28 cellular contexts compared by ENCODE assay signal in the genomic region with DNA sequence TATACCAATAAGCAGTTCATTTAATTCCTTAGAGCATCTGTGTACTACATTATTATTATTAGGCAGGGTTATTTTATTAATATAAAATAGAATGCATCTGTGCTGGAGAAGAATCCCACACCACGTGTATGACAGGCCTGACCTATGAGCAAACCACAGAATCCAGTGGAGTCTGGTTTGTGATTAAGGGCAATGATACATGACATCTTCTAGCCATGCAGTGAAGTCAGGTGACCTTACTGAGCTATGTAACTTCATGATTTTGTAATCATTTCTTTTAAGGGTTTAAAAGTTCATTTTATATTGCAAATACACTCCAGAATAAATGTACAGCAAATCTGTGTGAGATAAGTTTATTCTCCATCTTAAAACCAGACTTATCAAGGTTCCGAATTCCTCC.
DNase-seq lines count a peak whose midpoint lies in the region; ATAC-seq and TF ChIP-seq lines count a peak whose summit lies in the region.
"Had no signal": no experiment of that assay in that cellular context is flagged by ENCODE, and none has a peak within 500 bp of the region (broad histone marks: within the 10 kb centered on the region; RNA-seq: fewer than 3 reads in every experiment).

No MANE protein-coding gene starts in this region.

- dilution Hi-C loops in IMR-90 (cut with HindIII; ENCODE audit: low sequenced_read_pairs, unreplicated experiment), result no loop called here

- peaks cover 0 to 2% (median 0%) of the 10 kb centered on the region in 11 donors for H3K9me3 Mint-ChIP-seq in naive thymus-derived CD4-positive, alpha-beta T cell
- H3K9me3 Mint-ChIP-seq: activated naive CD8-positive, alpha-beta T cell treated with anti-CD3 and anti-CD28 coated beads, Interleukin-2, amount 50 U/mL, for 24 hours had no signal

- H3K9me2 ChIP-seq in PC-3 (replicated peaks; ENCODE audit: low read length), result no peaks in the 10 kb centered on the region

- no peaks in the 10 kb centered on the region for H3K4me1 Mint-ChIP-seq in naive thymus-derived CD4-positive, alpha-beta T cell
- H3K4me1 Mint-ChIP-seq: activated naive CD8-positive, alpha-beta T cell treated with anti-CD3 and anti-CD28 coated beads, Interleukin-2, amount 50 U/mL, for 24 hours had no signal

- H3K4me3 ChIP-seq in ACC112 (ENCODE audit: low read depth, low read length), result no peak overlapping the region
- no peak overlapping the region for H3K4me3 ChIP-seq in IMR-90 (ENCODE audit: insufficient read depth, low read depth, low read length)
- H3K4me3 ChIP-seq in epithelial cell of esophagus (ENCODE audit: low read length), result no peak overlapping the region
- H3K4me3 ChIP-seq in naive thymus-derived CD4-positive, alpha-beta T cell (ENCODE audit: low read length), result no peak overlapping the region
- H3K4me3 ChIP-seq in PC-3 (ENCODE audit: low read length), result no peak overlapping the region
- H3K4me3 ChIP-seq: BLaER1 treated with 17β-estradiol and CSF1 and Interleukin-3, amounts not matched to agents 10 nM and 100 nM; dorsolateral prefrontal cortex; heart left ventricle; prostate gland; thoracic aorta had no signal

- no peak overlapping the region for H3K4me3 Mint-ChIP-seq in naive thymus-derived CD4-positive, alpha-beta T cell
- H3K4me3 Mint-ChIP-seq: activated naive CD8-positive, alpha-beta T cell treated with anti-CD3 and anti-CD28 coated beads, Interleukin-2, amount 50 U/mL, for 24 hours had no signal

- intact Hi-C loops in IMR-90 (cut with micrococcal nuclease) (no loop called here), PC-3 (cut with micrococcal nuclease) (no loop called here)
- intact Hi-C loops in naive thymus-derived CD4-positive, alpha-beta T cell (cut with micrococcal nuclease), result no loop called here

- TF ChIP-seq RAD21 in IMR-90 (IDR thresholded peaks at IDR 0.05; ENCODE audit: low read length), result no peak

- no peak for TF ChIP-seq POLR2A in IMR-90 (IDR thresholded peaks at IDR 0.05; ENCODE audit: low read depth, low read length)

- H4K8ac ChIP-seq in IMR-90 (ENCODE audit: low read depth in 2 of 2, low read length in 2 of 2), result no peak overlapping the region

- no peak overlapping the region for H2BK120ac ChIP-seq in IMR-90 (ENCODE audit: low read depth, low read length)

- no peak overlapping the region for H3K14ac ChIP-seq in IMR-90 (replicated peaks; ENCODE audit: low read depth, low read length)

- no peak overlapping the region for H2AK9ac ChIP-seq in IMR-90 (replicated peaks; ENCODE audit: low read depth, low read length, poor library complexity)

- H4K20me1 ChIP-seq in IMR-90 (ENCODE audit: insufficient read depth, low read length) (no peaks in the 10 kb centered on the region), PC-3 (ENCODE audit: low read length) (no peaks in the 10 kb centered on the region)
- H4K20me1 ChIP-seq: BLaER1 treated with 17β-estradiol and CSF1 and Interleukin-3, amounts not matched to agents 10 nM and 100 nM had no signal

- BruUV-seq in IMR-90 (replicated peaks; lab: Mats Ljungman, UMichigan) (no TSS peak), PC-3 (replicated peaks; lab: Mats Ljungman, UMichigan) (no TSS peak)

- H3K79me1 ChIP-seq in IMR-90 (ENCODE audit: low read depth in 1 of 2, low read length in 2 of 2), result no peaks in the 10 kb centered on the region

- H3F3A ChIP-seq in PC-3 (ENCODE audit: low read length, unreplicated experiment), result no peaks in the 10 kb centered on the region

- CTCF ChIA-PET in IMR-90 (lab: Yijun Ruan, JAX), result no interaction called here
- CTCF ChIA-PET in naive thymus-derived CD4-positive, alpha-beta T cell (lab: Charles Lee), result no interaction called here
- CTCF ChIA-PET in PC-3 (lab: Charles Lee), result no interaction called here

- no peak overlapping the region for H3K4ac ChIP-seq in IMR-90 (ENCODE audit: low read depth, low read length)

- no peak overlapping the region for H3K27ac ChIP-seq in ACC112 (ENCODE audit: low read depth, low read length)
- no peak overlapping the region for H3K27ac ChIP-seq in IMR-90 (ENCODE audit: insufficient read depth, low read length)
- no peak overlapping the region for H3K27ac ChIP-seq in naive thymus-derived CD4-positive, alpha-beta T cell (ENCODE audit: low read depth, low read length)
- H3K27ac ChIP-seq in PC-3 (ENCODE audit: low read length), result no peak overlapping the region
- H3K27ac ChIP-seq: BLaER1 treated with 17β-estradiol and CSF1 and Interleukin-3, amounts not matched to agents 10 nM and 100 nM; dorsolateral prefrontal cortex; heart left ventricle; KMS-11; neutrophil; prostate gland; thoracic aorta; VCaP had no signal

- H3K4me1 ChIP-seq in ACC112 (ENCODE audit: control insufficient read depth, insufficient read depth, low read length, unreplicated experiment), result peaks cover 5% of the 10 kb centered on the region
- no peaks in the 10 kb centered on the region for H3K4me1 ChIP-seq in IMR-90 (ENCODE audit: control insufficient read depth, insufficient read depth, low read length)
- no peaks in the 10 kb centered on the region for H3K4me1 ChIP-seq in naive thymus-derived CD4-positive, alpha-beta T cell (ENCODE audit: control insufficient read depth in 2 of 2, insufficient read depth in 2 of 2, low read length in 2 of 2)
- no peaks in the 10 kb centered on the region for H3K4me1 ChIP-seq in PC-3 (ENCODE audit: insufficient read depth, low read length)
- H3K4me1 ChIP-seq: BLaER1 treated with 17β-estradiol and CSF1 and Interleukin-3, amounts not matched to agents 10 nM and 100 nM; heart left ventricle; prostate gland had no signal

- no peak overlapping the region for H2AK5ac ChIP-seq in IMR-90 (ENCODE audit: low read depth, low read length)

- H2BK20ac ChIP-seq in IMR-90 (ENCODE audit: low read depth, low read length), result no peak overlapping the region

- no peak overlapping the region for H3K23ac ChIP-seq in IMR-90 (ENCODE audit: low read depth, low read length)

- H3K36me3 ChIP-seq in ACC112 (ENCODE audit: insufficient read depth, low read length) (no peaks in the 10 kb centered on the region), IMR-90 (ENCODE audit: control insufficient read depth, insufficient read depth, low read length) (no peaks in the 10 kb centered on the region), PC-3 (ENCODE audit: low read depth, low read length) (no peaks in the 10 kb centered on the region)
- H3K36me3 ChIP-seq in naive thymus-derived CD4-positive, alpha-beta T cell (ENCODE audit: control insufficient read depth in 2 of 3, insufficient read depth in 3 of 3, low read length in 3 of 3), result no peaks in the 10 kb centered on the region
- H3K36me3 ChIP-seq: BLaER1 treated with 17β-estradiol and CSF1 and Interleukin-3, amounts not matched to agents 10 nM and 100 nM; heart left ventricle; neutrophil; prostate gland; thoracic aorta had no signal

- H2AFZ ChIP-seq in ACC112 (ENCODE audit: low read length, unreplicated experiment), result peak overlapping the region; percentile 13
- H2AFZ ChIP-seq in IMR-90 (replicated peaks; ENCODE audit: low read length, poor library complexity), result no peak overlapping the region
- no peak overlapping the region for H2AFZ ChIP-seq in PC-3 (ENCODE audit: low read length)

- no peak overlapping the region for H3K56ac ChIP-seq in IMR-90 (ENCODE audit: extremely low read depth, insufficient read depth, low read length)

- TF ChIP-seq CTCF in IMR-90 (conservative IDR thresholded peaks at IDR 0.05; ENCODE audit: low read depth, low read length), result no peak
- no peak for TF ChIP-seq CTCF in epithelial cell of esophagus (IDR thresholded peaks at IDR 0.05; ENCODE audit: insufficient read depth, low read depth, low read length, missing control alignments)
- TF ChIP-seq CTCF in PC-3 (conservative IDR thresholded peaks at IDR 0.05; ENCODE audit: low read depth, low read length), result no peak

- in situ Hi-C loops in IMR-90 (cut with MboI; ENCODE audit: low sequenced_read_pairs), result no loop called here

- H3K27me3 ChIP-seq in ACC112 (ENCODE audit: insufficient read depth, low read length) (no peaks in the 10 kb centered on the region), IMR-90 (ENCODE audit: control insufficient read depth, insufficient read depth, low read length) (no peaks in the 10 kb centered on the region), PC-3 (ENCODE audit: low read length) (no peaks in the 10 kb centered on the region)
- no peaks in the 10 kb centered on the region for H3K27me3 ChIP-seq in naive thymus-derived CD4-positive, alpha-beta T cell (ENCODE audit: control insufficient read depth in 2 of 2, insufficient read depth in 2 of 2, low read length in 2 of 2)
- H3K27me3 ChIP-seq: BLaER1 treated with 17β-estradiol and CSF1 and Interleukin-3, amounts not matched to agents 10 nM and 100 nM; dorsolateral prefrontal cortex; heart left ventricle; neutrophil had no signal

- no peaks in the 10 kb centered on the region for H3K36me3 Mint-ChIP-seq in naive thymus-derived CD4-positive, alpha-beta T cell

- POLR2A ChIA-PET in IMR-90 (lab: Charles Lee; ENCODE audit: unreplicated experiment) (no interaction called here), PC-3 (lab: Charles Lee; ENCODE audit: unreplicated experiment) (no interaction called here)
- POLR2A ChIA-PET in naive thymus-derived CD4-positive, alpha-beta T cell (lab: Charles Lee), result no interaction called here

- no peak overlapping the region for H3K27ac Mint-ChIP-seq in naive thymus-derived CD4-positive, alpha-beta T cell
- H3K27ac Mint-ChIP-seq: activated naive CD8-positive, alpha-beta T cell treated with anti-CD3 and anti-CD28 coated beads, Interleukin-2, amount 50 U/mL, for 24 hours had no signal

- H3K9me3 ChIP-seq in IMR-90 (ENCODE audit: control insufficient read depth, insufficient read depth, low read length) (peaks cover 2% of the 10 kb centered on the region; the same call in 1 of the 2 replicates), PC-3 (ENCODE audit: low read length) (no peaks in the 10 kb centered on the region)
- no peaks in the 10 kb centered on the region for H3K9me3 ChIP-seq in naive thymus-derived CD4-positive, alpha-beta T cell (ENCODE audit: control insufficient read depth in 2 of 3, low read length in 3 of 3)
- H3K9me3 ChIP-seq: neutrophil, prostate gland, thoracic aorta had no signal

- DNase-seq in IMR-90 (peak; percentile 20), epithelial cell of esophagus (ENCODE audit: low read depth) (peak; percentile 4), kidney glomerular epithelial cell (lab: John Stamatoyannopoulos, UW) (peak; percentile 15), PC-3 (no peak), NCI-H2227 treated with DMSO at 0.1 percent for 48 hours (lab: John Stamatoyannopoulos, UW) (no peak)
- no peak for DNase-seq in naive thymus-derived CD4-positive, alpha-beta T cell
- no peak for DNase-seq in activated T-cell treated with anti-CD3 and anti-CD28 coated beads, Interleukin-2, amount 50 U/mL, for 1 hour
- DNase-seq: 8988T; activated CD4-positive, alpha-beta T cell treated with anti-CD3 and anti-CD28 coated beads for 4 hours; activated CD8-positive, alpha-beta memory T cell treated with anti-CD3 and anti-CD28 coated beads for 24 hours; activated gamma-delta T cell treated with Interleukin-2 at 50 U/mL for 16 hours; activated naive CD8-positive, alpha-beta T cell treated with anti-CD3 and anti-CD28 coated beads, Interleukin-2, amount 50 U/mL, for 24 hours; dorsolateral prefrontal cortex; foreskin fibroblast; H7; heart left ventricle; left cardiac atrium; NCI-H510A; SHP77 treated with DMSO at 0.1 percent for 48 hours; stimulated activated naive CD4-positive, alpha-beta T cell treated with Interleukin-2 at 50 U/mL for 16 hours had no signal

- H3K27me3 Mint-ChIP-seq in naive thymus-derived CD4-positive, alpha-beta T cell, result no peaks in the 10 kb centered on the region
- H3K27me3 Mint-ChIP-seq: activated naive CD8-positive, alpha-beta T cell treated with anti-CD3 and anti-CD28 coated beads, Interleukin-2, amount 50 U/mL, for 24 hours had no signal

- no CpG with 5 or more reads among the region's 2 CpGs for WGBS in IMR-90 (ENCODE audit: extremely low coverage in 2 of 2, insufficient read length in 1 of 2), 2 experiments

- no peak overlapping the region for H4K91ac ChIP-seq in IMR-90 (ENCODE audit: insufficient read depth, low read depth, low read length)

- no peaks in the 10 kb centered on the region for H3K79me2 ChIP-seq in ACC112 (ENCODE audit: control insufficient read depth, insufficient read depth, low read length, unreplicated experiment)
- H3K79me2 ChIP-seq in PC-3 (ENCODE audit: low read length), result no peaks in the 10 kb centered on the region

- H2BK5ac ChIP-seq in IMR-90 (ENCODE audit: low read depth, low read length, poor library complexity, severe bottlenecking), result no peak overlapping the region

- H2BK15ac ChIP-seq in IMR-90 (ENCODE audit: low read depth, low read length), result no peak overlapping the region

- H3K4me2 ChIP-seq in IMR-90 (ENCODE audit: low read depth, low read length) (no peak overlapping the region), PC-3 (ENCODE audit: low read length) (no peak overlapping the region)
- H3K4me2 ChIP-seq: BLaER1 treated with 17β-estradiol and CSF1 and Interleukin-3, amounts not matched to agents 10 nM and 100 nM; KMS-11 had no signal

- no peak overlapping the region for H3K18ac ChIP-seq in IMR-90 (ENCODE audit: low read depth, low read length)

- no peak overlapping the region for H4K5ac ChIP-seq in IMR-90 (ENCODE audit: low read depth, low read length)

- H3K9ac ChIP-seq in IMR-90 (ENCODE audit: low read depth, low read length) (no peak overlapping the region), PC-3 (ENCODE audit: low read length) (no peak overlapping the region)
- H3K9ac ChIP-seq: BLaER1 treated with 17β-estradiol and CSF1 and Interleukin-3, amounts not matched to agents 10 nM and 100 nM; KMS-11 had no signal

- no peaks in the 10 kb centered on the region for H3K9me1 ChIP-seq in IMR-90 (ENCODE audit: insufficient read depth, low read length)

- ATAC-seq in IMR-90 (ENCODE audit: low read depth), result no peak
- no peak for ATAC-seq in naive thymus-derived CD4-positive, alpha-beta T cell
- no peak for ATAC-seq in PC-3
- ATAC-seq: activated naive CD8-positive, alpha-beta T cell treated with anti-CD3 and anti-CD28 coated beads, Interleukin-2, amount 50 U/mL, for 24 hours; heart left ventricle; left cardiac atrium; Panc1 had no signal

Comparison
In these comparisons a context has a peak if more than half of its experiments do, and no peak if none do; other contexts are left out.
1. DNase-seq: peak in IMR-90 (single experiment), epithelial cell of esophagus (single experiment) and kidney glomerular epithelial cell (single experiment); none in naive thymus-derived CD4-positive, alpha-beta T cell (0 of 9), PC-3 (single experiment), activated T-cell treated with anti-CD3 and anti-CD28 coated beads, Interleukin-2, amount 50 U/mL, for 1 hour (single experiment) and NCI-H2227 treated with DMSO at 0.1 percent for 48 hours (single experiment).